Comparison of ENCODE assay signal across 36 cellular contexts in the genomic region with DNA sequence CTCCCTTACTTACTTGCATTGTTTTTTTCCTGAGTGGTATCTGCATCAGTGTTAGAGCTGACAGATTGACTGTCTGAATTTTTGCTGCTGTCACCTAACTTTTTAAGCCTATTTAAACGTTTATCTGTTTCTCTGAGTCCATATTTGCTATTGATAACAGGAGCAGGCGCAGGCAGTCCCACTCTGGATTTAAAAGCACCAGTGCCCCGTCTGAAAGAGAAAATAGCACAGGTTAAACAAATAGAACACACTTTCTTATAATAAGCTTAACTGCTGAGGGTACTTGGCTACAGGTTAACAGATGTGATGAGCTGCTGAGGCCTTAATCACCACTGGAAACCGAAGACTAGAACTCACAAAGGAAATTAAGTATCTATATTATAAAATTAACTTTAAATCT.
"Had no signal": no experiment of that assay in that cellular context is flagged by ENCODE, and none has a peak within 500 bp of the region (broad histone marks: within the 10 kb centered on the region; RNA-seq: fewer than 3 reads in every experiment).

No MANE protein-coding gene starts in this region.

- H3K27ac Mint-ChIP-seq: activated B cell treated with CpG ODN at 0.5 μM for 24 hours; activated CD4-positive, alpha-beta memory T cell treated with anti-CD3 and anti-CD28 coated beads for 36 hours; activated CD4-positive, alpha-beta T cell treated with anti-CD3 and anti-CD28 coated beads, Interleukin-2, amount 10 ng/mL, durations not matched to agents 24 days and 14 days; activated naive CD4-positive, alpha-beta T cell treated with anti-CD3 and anti-CD28 coated beads for 36 hours; activated naive CD4-positive, alpha-beta T cell treated with anti-CD3 and anti-CD28 coated beads, Interleukin-2, amount 50 U/mL, for 72 hours; activated naive CD8-positive, alpha-beta T cell treated with anti-CD3 and anti-CD28 coated beads for 36 hours; activated T-cell treated with anti-CD3 and anti-CD28 coated beads, Interleukin-2, amount 50 U/mL, for 72 hours; activated T-helper 1 cell treated with anti-CD3 and anti-CD28 coated beads, Interleukin-12 subunit alpha, Interleukin-12 subunit beta, Interleukin-2, Interleukin-4 antibody, amounts not matched to agents 30 ng/mL and 10 ng/mL and 1 ng/mL, durations not matched to agents 14 hours and 24 hours and 36 hours; activated T-helper 17 cell treated with anti-CD3 and anti-CD28 coated beads, Interleukin-2, amount 50 U/mL, for 72 hours; T-helper 1 cell treated with Interleukin-12 subunit alpha and Interleukin-12 subunit beta and Interleukin-4 antibody, amounts not matched to agents 30 μg/mL and 1 μg/mL, for 36 hours; T-helper 2 cell treated with Interferon-gamma antibody and Interleukin-4, amounts not matched to agents 5 μg/mL and 100 μg/mL, for 36 hours had no signal

- H3K9me3 Mint-ChIP-seq: activated B cell treated with CpG ODN at 0.5 μM for 24 hours; activated CD4-positive, alpha-beta memory T cell treated with anti-CD3 and anti-CD28 coated beads for 36 hours; activated CD4-positive, alpha-beta T cell treated with anti-CD3 and anti-CD28 coated beads, Interleukin-2, amount 10 ng/mL, durations not matched to agents 24 days and 14 days; activated CD8-positive, alpha-beta T cell treated with anti-CD3 and anti-CD28 coated beads for 36 hours; activated naive CD4-positive, alpha-beta T cell treated with anti-CD3 and anti-CD28 coated beads for 36 hours; activated naive CD4-positive, alpha-beta T cell treated with anti-CD3 and anti-CD28 coated beads, Interleukin-2, amount 50 U/mL, for 72 hours; activated naive CD8-positive, alpha-beta T cell treated with anti-CD3 and anti-CD28 coated beads for 36 hours; activated T-cell treated with anti-CD3 and anti-CD28 coated beads, Interleukin-2, amount 50 U/mL, for 72 hours; activated T-helper 1 cell treated with anti-CD3 and anti-CD28 coated beads, Interleukin-12 subunit alpha, Interleukin-12 subunit beta, Interleukin-2, Interleukin-4 antibody, amounts not matched to agents 30 ng/mL and 10 ng/mL and 1 ng/mL, durations not matched to agents 14 hours and 24 hours and 36 hours; activated T-helper 17 cell treated with anti-CD3 and anti-CD28 coated beads, Interleukin-2, amount 50 U/mL, for 72 hours; central memory CD8-positive, alpha-beta T cell; T-helper 1 cell treated with Interleukin-12 subunit alpha and Interleukin-12 subunit beta and Interleukin-4 antibody, amounts not matched to agents 30 μg/mL and 1 μg/mL, for 36 hours; T-helper 2 cell treated with Interferon-gamma antibody and Interleukin-4, amounts not matched to agents 5 μg/mL and 100 μg/mL, for 36 hours had no signal

- H3K27me3 Mint-ChIP-seq: activated B cell treated with CpG ODN at 0.5 μM for 24 hours; activated CD4-positive, alpha-beta memory T cell treated with anti-CD3 and anti-CD28 coated beads for 36 hours; activated CD4-positive, alpha-beta T cell treated with anti-CD3 and anti-CD28 coated beads, Interleukin-2, amount 10 ng/mL, durations not matched to agents 24 days and 14 days; activated CD8-positive, alpha-beta T cell treated with anti-CD3 and anti-CD28 coated beads for 36 hours; activated naive CD8-positive, alpha-beta T cell treated with anti-CD3 and anti-CD28 coated beads for 36 hours; activated T-helper 17 cell treated with anti-CD3 and anti-CD28 coated beads, Interleukin-2, amount 50 U/mL, for 72 hours; central memory CD8-positive, alpha-beta T cell had no signal

- H3K4me1 Mint-ChIP-seq: activated B cell treated with CpG ODN at 0.5 μM for 24 hours; activated CD4-positive, alpha-beta T cell treated with anti-CD3 and anti-CD28 coated beads, Interleukin-2, amount 10 ng/mL, durations not matched to agents 24 days and 14 days; activated naive CD8-positive, alpha-beta T cell treated with anti-CD3 and anti-CD28 coated beads for 36 hours; activated T-helper 17 cell treated with anti-CD3 and anti-CD28 coated beads, Interleukin-2, amount 50 U/mL, for 72 hours; central memory CD8-positive, alpha-beta T cell had no signal

- H3K36me3 Mint-ChIP-seq: activated naive CD4-positive, alpha-beta T cell treated with anti-CD3 and anti-CD28 coated beads, Interleukin-2, amount 50 U/mL, for 72 hours had no signal

- H3K27me3 ChIP-seq: adrenal gland, body of pancreas, brain microvascular endothelial cell, breast epithelium had no signal

- H3K4me3 ChIP-seq: adrenal gland, body of pancreas, breast epithelium had no signal

- H3K4me3 Mint-ChIP-seq: activated B cell treated with CpG ODN at 0.5 μM for 24 hours; activated CD4-positive, alpha-beta memory T cell treated with anti-CD3 and anti-CD28 coated beads for 36 hours; activated CD4-positive, alpha-beta T cell treated with anti-CD3 and anti-CD28 coated beads, Interleukin-2, amount 10 ng/mL, durations not matched to agents 24 days and 14 days; activated CD8-positive, alpha-beta T cell treated with anti-CD3 and anti-CD28 coated beads for 36 hours; activated naive CD4-positive, alpha-beta T cell treated with anti-CD3 and anti-CD28 coated beads for 36 hours; activated naive CD8-positive, alpha-beta T cell treated with anti-CD3 and anti-CD28 coated beads for 36 hours; activated T-cell treated with anti-CD3 and anti-CD28 coated beads, Interleukin-2, amount 50 U/mL, for 72 hours; activated T-helper 1 cell treated with anti-CD3 and anti-CD28 coated beads, Interleukin-12 subunit alpha, Interleukin-12 subunit beta, Interleukin-2, Interleukin-4 antibody, amounts not matched to agents 30 ng/mL and 10 ng/mL and 1 ng/mL, durations not matched to agents 14 hours and 24 hours and 36 hours; activated T-helper 17 cell treated with anti-CD3 and anti-CD28 coated beads, Interleukin-2, amount 50 U/mL, for 72 hours; central memory CD8-positive, alpha-beta T cell; T-helper 1 cell treated with Interleukin-12 subunit alpha and Interleukin-12 subunit beta and Interleukin-4 antibody, amounts not matched to agents 30 μg/mL and 1 μg/mL, for 36 hours; T-helper 2 cell treated with Interferon-gamma antibody and Interleukin-4, amounts not matched to agents 5 μg/mL and 100 μg/mL, for 36 hours had no signal

- DNase-seq: activated B cell treated with CpG ODN at 0.5 μM for 24 hours; activated CD4-positive, alpha-beta memory T cell treated with anti-CD3 and anti-CD28 coated beads for 36 hours; activated CD4-positive, alpha-beta T cell treated with anti-CD3 and anti-CD28 coated beads for 4 hours; activated CD4-positive, alpha-beta T cell treated with anti-CD3 and anti-CD28 coated beads, Interleukin-2, amount 10 ng/mL, durations not matched to agents 24 days and 14 days; activated CD4-positive, alpha-beta T cell treated with anti-CD3 and anti-CD28 coated beads, Interleukin-2, amount 50 U/mL, for 1 hour; activated CD4-positive, alpha-beta T cell treated with anti-CD3 and anti-CD28 coated beads, Interleukin-2, amount 50 U/mL, for 4 hours; activated CD4-positive, CD25-positive, alpha-beta regulatory T cell treated with anti-CD3 and anti-CD28 coated beads, Interleukin-2, amount 50 U/mL, for 72 hours; activated CD8-positive, alpha-beta memory T cell treated with anti-CD3 and anti-CD28 coated beads, Interleukin-2, amount 50 U/mL, for 4 hours; activated CD8-positive, alpha-beta T cell treated with anti-CD3 and anti-CD28 coated beads for 36 hours; activated effector memory CD4-positive, alpha-beta T cell treated with anti-CD3 and anti-CD28 coated beads, Interleukin-2, amount 50 U/mL, for 16 hours; activated gamma-delta T cell treated with Interleukin-2 at 50 U/mL for 16 hours; activated naive CD4-positive, alpha-beta T cell; activated naive CD4-positive, alpha-beta T cell treated with anti-CD3 and anti-CD28 coated beads for 36 hours; activated naive CD4-positive, alpha-beta T cell treated with anti-CD3 and anti-CD28 coated beads, Interleukin-2, amount 50 U/mL, for 16 hours; activated naive CD8-positive, alpha-beta T cell treated with anti-CD3 and anti-CD28 coated beads for 36 hours; activated T-cell treated with anti-CD3 and anti-CD28 coated beads for 4 hours; activated T-cell treated with anti-CD3 and anti-CD28 coated beads, Interleukin-2, amount 50 U/mL, for 1 hour; activated T-cell treated with anti-CD3 and anti-CD28 coated beads, Interleukin-2, amount 50 U/mL, for 72 hours; adrenal gland; amniotic stem cell; aorta; body of pancreas; brain microvascular endothelial cell; caudate nucleus; cerebellar nuclear complex; T-helper 1 cell; T-helper 2 cell; T-helper 9 cell had no signal

- ATAC-seq: activated CD8-positive, alpha-beta T cell treated with anti-CD3 and anti-CD28 coated beads for 36 hours; activated naive CD4-positive, alpha-beta T cell treated with anti-CD3 and anti-CD28 coated beads, Interleukin-2, amount 50 U/mL, for 72 hours; activated T-cell treated with anti-CD3 and anti-CD28 coated beads, Interleukin-2, amount 50 U/mL, for 72 hours; activated T-helper 17 cell treated with anti-CD3 and anti-CD28 coated beads, Interleukin-2, amount 50 U/mL, for 72 hours; body of pancreas had no signal

- H3K9me3 ChIP-seq: adrenal gland, body of pancreas, breast epithelium had no signal

- H3K36me3 ChIP-seq: breast epithelium had no signal

- H3K4me1 ChIP-seq: breast epithelium had no signal

- H3K27ac ChIP-seq: adrenal gland, brain microvascular endothelial cell, breast epithelium, VCaP had no signal
